1 cellular context compared by ENCODE assay signal in the genomic region with DNA sequence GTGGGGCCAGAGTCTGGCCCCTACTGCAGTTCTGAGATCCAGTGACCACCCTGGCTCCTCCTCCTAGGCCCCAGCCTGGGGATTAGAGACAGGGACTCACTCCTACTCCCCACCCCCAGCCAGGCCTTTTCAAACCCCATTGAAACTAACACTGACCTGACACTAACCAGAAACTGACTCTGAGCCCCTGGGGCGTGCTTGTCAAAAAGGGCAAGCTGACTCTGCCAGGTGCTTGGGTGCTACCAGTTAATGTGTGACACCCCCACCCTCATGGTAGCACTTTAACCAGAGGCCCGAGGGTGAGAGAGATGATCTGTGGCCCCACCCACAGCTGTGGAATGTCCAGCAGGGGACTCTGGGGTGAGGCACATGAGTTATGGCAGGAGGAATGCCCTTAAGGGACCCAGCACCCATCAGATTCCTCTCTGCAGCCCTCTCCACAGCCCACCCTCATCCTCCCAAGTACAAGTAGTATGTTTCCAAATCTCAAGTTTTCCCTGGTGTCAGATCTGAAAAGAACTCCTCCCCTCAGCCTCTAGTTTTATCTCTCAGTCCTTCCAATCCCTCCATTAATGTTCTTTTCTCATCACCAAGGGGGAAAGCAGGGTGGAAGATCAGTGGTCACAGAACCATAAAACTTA.
A peak's percentile ranks its signal among the peaks of the same experiment; 100 is the strongest.
TF ChIP-seq lines count a peak whose summit lies in the region.

No MANE protein-coding gene starts in this region.

TF ChIP-seq in K562, 482 proteins besides CTCF, POLR2A, EP300 and RAD21:
- TF ChIP-seq, protein P1, sequence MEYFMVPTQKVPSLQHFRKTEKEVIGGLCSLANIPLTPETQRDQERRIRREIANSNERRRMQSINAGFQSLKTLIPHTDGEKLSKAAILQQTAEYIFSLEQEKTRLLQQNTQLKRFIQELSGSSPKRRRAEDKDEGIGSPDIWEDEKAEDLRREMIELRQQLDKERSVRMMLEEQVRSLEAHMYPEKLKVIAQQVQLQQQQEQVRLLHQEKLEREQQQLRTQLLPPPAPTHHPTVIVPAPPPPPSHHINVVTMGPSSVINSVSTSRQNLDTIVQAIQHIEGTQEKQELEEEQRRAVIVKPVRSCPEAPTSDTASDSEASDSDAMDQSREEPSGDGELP (CRISPR knock-in tag; IDR thresholded peaks at IDR 0.05; ENCODE audit: borderline replicate concordance), result 0 out of 2 replicates have a peak, but pooled peaks have one; percentile 15
- no peak for TF ChIP-seq ZNF583 (CRISPR knock-in tag; IDR thresholded peaks at IDR 0.05)
- TF ChIP-seq, protein P2, sequence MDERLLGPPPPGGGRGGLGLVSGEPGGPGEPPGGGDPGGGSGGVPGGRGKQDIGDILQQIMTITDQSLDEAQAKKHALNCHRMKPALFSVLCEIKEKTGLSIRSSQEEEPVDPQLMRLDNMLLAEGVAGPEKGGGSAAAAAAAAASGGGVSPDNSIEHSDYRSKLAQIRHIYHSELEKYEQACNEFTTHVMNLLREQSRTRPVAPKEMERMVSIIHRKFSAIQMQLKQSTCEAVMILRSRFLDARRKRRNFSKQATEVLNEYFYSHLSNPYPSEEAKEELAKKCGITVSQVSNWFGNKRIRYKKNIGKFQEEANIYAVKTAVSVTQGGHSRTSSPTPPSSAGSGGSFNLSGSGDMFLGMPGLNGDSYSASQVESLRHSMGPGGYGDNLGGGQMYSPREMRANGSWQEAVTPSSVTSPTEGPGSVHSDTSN (CRISPR knock-in tag; IDR thresholded peaks at IDR 0.05; ENCODE audit: low read depth), result no peak
- TF ChIP-seq, protein P2 (tag; conservative IDR thresholded peaks at IDR 0.05; ENCODE audit: low read depth), result peak; percentile 41
- TF ChIP-seq, protein P3, sequence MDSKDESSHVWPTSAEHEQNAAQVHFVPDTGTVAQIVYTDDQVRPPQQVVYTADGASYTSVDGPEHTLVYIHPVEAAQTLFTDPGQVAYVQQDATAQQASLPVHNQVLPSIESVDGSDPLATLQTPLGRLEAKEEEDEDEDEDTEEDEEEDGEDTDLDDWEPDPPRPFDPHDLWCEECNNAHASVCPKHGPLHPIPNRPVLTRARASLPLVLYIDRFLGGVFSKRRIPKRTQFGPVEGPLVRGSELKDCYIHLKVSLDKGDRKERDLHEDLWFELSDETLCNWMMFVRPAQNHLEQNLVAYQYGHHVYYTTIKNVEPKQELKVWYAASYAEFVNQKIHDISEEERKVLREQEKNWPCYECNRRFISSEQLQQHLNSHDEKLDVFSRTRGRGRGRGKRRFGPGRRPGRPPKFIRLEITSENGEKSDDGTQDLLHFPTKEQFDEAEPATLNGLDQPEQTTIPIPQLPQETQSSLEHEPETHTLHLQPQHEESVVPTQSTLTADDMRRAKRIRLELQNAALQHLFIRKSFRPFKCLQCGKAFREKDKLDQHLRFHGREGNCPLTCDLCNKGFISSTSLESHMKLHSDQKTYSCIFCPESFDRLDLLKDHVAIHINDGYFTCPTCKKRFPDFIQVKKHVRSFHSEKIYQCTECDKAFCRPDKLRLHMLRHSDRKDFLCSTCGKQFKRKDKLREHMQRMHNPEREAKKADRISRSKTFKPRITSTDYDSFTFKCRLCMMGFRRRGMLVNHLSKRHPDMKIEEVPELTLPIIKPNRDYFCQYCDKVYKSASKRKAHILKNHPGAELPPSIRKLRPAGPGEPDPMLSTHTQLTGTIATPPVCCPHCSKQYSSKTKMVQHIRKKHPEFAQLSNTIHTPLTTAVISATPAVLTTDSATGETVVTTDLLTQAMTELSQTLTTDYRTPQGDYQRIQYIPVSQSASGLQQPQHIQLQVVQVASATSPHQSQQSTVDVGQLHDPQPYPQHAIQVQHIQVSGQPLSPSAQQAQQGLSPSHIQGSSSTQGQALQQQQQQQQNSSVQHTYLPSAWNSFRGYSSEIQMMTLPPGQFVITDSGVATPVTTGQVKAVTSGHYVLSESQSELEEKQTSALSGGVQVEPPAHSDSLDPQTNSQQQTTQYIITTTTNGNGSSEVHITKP (IDR thresholded peaks at IDR 0.05; ENCODE audit: partially characterized antibody), result peak; percentile 82
TF ChIP-seq in K562: peak in this region for 3.
